1 cellular context compared by ENCODE assay signal in the genomic region with DNA sequence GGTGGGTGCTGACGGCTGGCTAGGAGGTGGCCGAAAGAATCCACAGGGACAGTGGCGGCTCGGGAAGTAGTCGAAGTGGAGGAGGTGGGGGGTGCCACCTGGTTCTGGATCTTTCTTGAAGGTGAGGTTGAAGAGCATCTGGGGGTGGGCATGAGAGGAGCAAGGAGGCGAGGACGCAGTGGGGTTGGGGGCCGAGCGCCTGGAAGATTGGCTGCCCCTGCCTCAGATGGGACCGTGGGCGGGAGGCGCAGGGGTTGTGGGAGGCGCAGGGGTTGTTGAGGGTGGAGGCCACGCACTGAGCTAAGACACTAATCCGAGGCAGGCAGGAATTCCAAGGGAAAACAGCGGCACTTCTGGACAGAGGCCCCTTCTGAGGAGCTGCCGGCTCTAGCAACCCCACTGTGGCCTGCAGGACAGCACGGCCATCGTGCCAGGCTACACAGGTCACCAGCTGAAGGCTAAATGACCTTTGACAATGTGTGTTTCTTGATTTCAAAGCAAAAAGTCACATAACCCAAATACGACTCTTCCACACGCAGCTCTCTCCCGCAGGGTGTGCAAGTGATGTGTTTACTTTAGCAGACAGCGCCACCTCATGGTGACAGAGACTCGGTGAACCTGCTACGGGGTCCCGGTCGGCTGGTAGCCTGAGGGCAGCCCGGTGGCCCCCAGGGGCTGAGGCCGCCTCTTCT.
TF ChIP-seq lines count a peak whose summit lies in the region.

No MANE protein-coding gene starts in this region.

TF ChIP-seq in K562, 482 proteins besides CTCF, POLR2A, EP300 and RAD21 (continued from another document and continues in another):
- TF ChIP-seq, protein P1, sequence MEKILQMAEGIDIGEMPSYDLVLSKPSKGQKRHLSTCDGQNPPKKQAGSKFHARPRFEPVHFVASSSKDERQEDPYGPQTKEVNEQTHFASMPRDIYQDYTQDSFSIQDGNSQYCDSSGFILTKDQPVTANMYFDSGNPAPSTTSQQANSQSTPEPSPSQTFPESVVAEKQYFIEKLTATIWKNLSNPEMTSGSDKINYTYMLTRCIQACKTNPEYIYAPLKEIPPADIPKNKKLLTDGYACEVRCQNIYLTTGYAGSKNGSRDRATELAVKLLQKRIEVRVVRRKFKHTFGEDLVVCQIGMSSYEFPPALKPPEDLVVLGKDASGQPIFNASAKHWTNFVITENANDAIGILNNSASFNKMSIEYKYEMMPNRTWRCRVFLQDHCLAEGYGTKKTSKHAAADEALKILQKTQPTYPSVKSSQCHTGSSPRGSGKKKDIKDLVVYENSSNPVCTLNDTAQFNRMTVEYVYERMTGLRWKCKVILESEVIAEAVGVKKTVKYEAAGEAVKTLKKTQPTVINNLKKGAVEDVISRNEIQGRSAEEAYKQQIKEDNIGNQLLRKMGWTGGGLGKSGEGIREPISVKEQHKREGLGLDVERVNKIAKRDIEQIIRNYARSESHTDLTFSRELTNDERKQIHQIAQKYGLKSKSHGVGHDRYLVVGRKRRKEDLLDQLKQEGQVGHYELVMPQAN (IDR thresholded peaks at IDR 0.05; ENCODE audit: borderline replicate concordance) = no peak
- TF ChIP-seq HNRNPK (IDR thresholded peaks at IDR 0.05; ENCODE audit: low read depth, low read length, poor library complexity, severe bottlenecking) = no peak
- TF ChIP-seq KHSRP (IDR thresholded peaks at IDR 0.05) = no peak
- TF ChIP-seq, protein P2, sequence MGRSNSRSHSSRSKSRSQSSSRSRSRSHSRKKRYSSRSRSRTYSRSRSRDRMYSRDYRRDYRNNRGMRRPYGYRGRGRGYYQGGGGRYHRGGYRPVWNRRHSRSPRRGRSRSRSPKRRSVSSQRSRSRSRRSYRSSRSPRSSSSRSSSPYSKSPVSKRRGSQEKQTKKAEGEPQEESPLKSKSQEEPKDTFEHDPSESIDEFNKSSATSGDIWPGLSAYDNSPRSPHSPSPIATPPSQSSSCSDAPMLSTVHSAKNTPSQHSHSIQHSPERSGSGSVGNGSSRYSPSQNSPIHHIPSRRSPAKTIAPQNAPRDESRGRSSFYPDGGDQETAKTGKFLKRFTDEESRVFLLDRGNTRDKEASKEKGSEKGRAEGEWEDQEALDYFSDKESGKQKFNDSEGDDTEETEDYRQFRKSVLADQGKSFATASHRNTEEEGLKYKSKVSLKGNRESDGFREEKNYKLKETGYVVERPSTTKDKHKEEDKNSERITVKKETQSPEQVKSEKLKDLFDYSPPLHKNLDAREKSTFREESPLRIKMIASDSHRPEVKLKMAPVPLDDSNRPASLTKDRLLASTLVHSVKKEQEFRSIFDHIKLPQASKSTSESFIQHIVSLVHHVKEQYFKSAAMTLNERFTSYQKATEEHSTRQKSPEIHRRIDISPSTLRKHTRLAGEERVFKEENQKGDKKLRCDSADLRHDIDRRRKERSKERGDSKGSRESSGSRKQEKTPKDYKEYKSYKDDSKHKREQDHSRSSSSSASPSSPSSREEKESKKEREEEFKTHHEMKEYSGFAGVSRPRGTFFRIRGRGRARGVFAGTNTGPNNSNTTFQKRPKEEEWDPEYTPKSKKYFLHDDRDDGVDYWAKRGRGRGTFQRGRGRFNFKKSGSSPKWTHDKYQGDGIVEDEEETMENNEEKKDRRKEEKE (IDR thresholded peaks at IDR 0.05; ENCODE audit: borderline replicate concordance in 1 of 2, control insufficient read depth in 1 of 2, low read depth in 2 of 2, low read length in 1 of 2) = no peak
- TF ChIP-seq KDM4B (IDR thresholded peaks at IDR 0.05; ENCODE audit: borderline replicate concordance in 2 of 2, low read depth in 1 of 2) = 0 out of 4 replicates have a peak, but pooled peaks of 1 of the 2 experiments have one; percentile 33
- peak; percentile 78; the same call in 1 of the 2 replicates for TF ChIP-seq ZBTB7A (IDR thresholded peaks at IDR 0.05; ENCODE audit: borderline replicate concordance, control insufficient read depth, low read depth, low read length)
- TF ChIP-seq HDAC3 (IDR thresholded peaks at IDR 0.05; ENCODE audit: borderline replicate concordance, partially characterized antibody) = no peak
- TF ChIP-seq ZKSCAN1 (IDR thresholded peaks at IDR 0.05; ENCODE audit: low read depth, low read length) = no peak
- TF ChIP-seq, protein P3, sequence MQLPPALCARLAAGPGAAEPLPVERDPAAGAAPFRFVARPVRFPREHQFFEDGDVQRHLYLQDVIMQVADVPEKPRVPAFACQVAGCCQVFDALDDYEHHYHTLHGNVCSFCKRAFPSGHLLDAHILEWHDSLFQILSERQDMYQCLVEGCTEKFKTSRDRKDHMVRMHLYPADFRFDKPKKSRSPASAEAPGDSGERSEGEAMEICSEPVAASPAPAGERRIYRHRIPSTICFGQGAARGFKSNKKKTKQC (CRISPR knock-in tag; IDR thresholded peaks at IDR 0.05) = no peak
- TF ChIP-seq, protein P4, sequence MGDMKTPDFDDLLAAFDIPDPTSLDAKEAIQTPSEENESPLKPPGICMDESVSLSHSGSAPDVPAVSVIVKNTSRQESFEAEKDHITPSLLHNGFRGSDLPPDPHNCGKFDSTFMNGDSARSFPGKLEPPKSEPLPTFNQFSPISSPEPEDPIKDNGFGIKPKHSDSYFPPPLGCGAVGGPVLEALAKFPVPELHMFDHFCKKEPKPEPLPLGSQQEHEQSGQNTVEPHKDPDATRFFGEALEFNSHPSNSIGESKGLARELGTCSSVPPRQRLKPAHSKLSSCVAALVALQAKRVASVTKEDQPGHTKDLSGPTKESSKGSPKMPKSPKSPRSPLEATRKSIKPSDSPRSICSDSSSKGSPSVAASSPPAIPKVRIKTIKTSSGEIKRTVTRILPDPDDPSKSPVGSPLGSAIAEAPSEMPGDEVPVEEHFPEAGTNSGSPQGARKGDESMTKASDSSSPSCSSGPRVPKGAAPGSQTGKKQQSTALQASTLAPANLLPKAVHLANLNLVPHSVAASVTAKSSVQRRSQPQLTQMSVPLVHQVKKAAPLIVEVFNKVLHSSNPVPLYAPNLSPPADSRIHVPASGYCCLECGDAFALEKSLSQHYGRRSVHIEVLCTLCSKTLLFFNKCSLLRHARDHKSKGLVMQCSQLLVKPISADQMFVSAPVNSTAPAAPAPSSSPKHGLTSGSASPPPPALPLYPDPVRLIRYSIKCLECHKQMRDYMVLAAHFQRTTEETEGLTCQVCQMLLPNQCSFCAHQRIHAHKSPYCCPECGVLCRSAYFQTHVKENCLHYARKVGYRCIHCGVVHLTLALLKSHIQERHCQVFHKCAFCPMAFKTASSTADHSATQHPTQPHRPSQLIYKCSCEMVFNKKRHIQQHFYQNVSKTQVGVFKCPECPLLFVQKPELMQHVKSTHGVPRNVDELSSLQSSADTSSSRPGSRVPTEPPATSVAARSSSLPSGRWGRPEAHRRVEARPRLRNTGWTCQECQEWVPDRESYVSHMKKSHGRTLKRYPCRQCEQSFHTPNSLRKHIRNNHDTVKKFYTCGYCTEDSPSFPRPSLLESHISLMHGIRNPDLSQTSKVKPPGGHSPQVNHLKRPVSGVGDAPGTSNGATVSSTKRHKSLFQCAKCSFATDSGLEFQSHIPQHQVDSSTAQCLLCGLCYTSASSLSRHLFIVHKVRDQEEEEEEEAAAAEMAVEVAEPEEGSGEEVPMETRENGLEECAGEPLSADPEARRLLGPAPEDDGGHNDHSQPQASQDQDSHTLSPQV (IDR thresholded peaks at IDR 0.05) = no peak
- TF ChIP-seq JUND (IDR thresholded peaks at IDR 0.05; ENCODE audit: borderline replicate concordance, low read depth, low read length) = 0 out of 2 replicates have a peak, but pooled peaks have one; percentile 49
- no peak for TF ChIP-seq JUND (tag; IDR thresholded peaks at IDR 0.05; ENCODE audit: borderline replicate concordance, low read depth, low read length)
- TF ChIP-seq, protein P5, sequence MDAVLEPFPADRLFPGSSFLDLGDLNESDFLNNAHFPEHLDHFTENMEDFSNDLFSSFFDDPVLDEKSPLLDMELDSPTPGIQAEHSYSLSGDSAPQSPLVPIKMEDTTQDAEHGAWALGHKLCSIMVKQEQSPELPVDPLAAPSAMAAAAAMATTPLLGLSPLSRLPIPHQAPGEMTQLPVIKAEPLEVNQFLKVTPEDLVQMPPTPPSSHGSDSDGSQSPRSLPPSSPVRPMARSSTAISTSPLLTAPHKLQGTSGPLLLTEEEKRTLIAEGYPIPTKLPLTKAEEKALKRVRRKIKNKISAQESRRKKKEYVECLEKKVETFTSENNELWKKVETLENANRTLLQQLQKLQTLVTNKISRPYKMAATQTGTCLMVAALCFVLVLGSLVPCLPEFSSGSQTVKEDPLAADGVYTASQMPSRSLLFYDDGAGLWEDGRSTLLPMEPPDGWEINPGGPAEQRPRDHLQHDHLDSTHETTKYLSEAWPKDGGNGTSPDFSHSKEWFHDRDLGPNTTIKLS (IDR thresholded peaks at IDR 0.05; ENCODE audit: borderline replicate concordance, low read depth) = no peak
- no peak for TF ChIP-seq TEAD1 (CRISPR knock-in tag; IDR thresholded peaks at IDR 0.05)
- TF ChIP-seq ZNF551 (CRISPR knock-in tag; IDR thresholded peaks at IDR 0.05) = no peak
- peak; percentile 19 for TF ChIP-seq TBP (optimal IDR thresholded peaks at IDR 0.05; ENCODE audit: low read depth, low read length)
- TF ChIP-seq ZNF354B (CRISPR knock-in tag; IDR thresholded peaks at IDR 0.05) = no peak
- TF ChIP-seq FOXJ3 (CRISPR knock-in tag; IDR thresholded peaks at IDR 0.05) = no peak
- no peak for TF ChIP-seq ZNF232 (CRISPR knock-in tag; IDR thresholded peaks at IDR 0.05)
- peak in 1 of 2 experiments; percentile 30; a peak in 1 of 4 replicates for TF ChIP-seq RCOR1 (IDR thresholded peaks at IDR 0.05; ENCODE audit: borderline replicate concordance in 1 of 2, low read depth in 2 of 2, low read length in 2 of 2)
- TF ChIP-seq ARID2 (IDR thresholded peaks at IDR 0.05) = 0 out of 2 replicates have a peak, but pooled peaks have one; percentile 32
- TF ChIP-seq, protein P6, sequence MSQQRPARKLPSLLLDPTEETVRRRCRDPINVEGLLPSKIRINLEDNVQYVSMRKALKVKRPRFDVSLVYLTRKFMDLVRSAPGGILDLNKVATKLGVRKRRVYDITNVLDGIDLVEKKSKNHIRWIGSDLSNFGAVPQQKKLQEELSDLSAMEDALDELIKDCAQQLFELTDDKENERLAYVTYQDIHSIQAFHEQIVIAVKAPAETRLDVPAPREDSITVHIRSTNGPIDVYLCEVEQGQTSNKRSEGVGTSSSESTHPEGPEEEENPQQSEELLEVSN (IDR thresholded peaks at IDR 0.05; ENCODE audit: borderline replicate concordance in 1 of 2, extremely low read depth in 1 of 2, insufficient read depth in 1 of 2, insufficient read length in 1 of 2, low read depth in 1 of 2, low read length in 1 of 2, poor library complexity in 1 of 2, severe bottlenecking in 1 of 2) = no peak
- TF ChIP-seq, protein P7, sequence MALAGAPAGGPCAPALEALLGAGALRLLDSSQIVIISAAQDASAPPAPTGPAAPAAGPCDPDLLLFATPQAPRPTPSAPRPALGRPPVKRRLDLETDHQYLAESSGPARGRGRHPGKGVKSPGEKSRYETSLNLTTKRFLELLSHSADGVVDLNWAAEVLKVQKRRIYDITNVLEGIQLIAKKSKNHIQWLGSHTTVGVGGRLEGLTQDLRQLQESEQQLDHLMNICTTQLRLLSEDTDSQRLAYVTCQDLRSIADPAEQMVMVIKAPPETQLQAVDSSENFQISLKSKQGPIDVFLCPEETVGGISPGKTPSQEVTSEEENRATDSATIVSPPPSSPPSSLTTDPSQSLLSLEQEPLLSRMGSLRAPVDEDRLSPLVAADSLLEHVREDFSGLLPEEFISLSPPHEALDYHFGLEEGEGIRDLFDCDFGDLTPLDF (CRISPR knock-in tag; IDR thresholded peaks at IDR 0.05) = no peak
- TF ChIP-seq, protein P8, sequence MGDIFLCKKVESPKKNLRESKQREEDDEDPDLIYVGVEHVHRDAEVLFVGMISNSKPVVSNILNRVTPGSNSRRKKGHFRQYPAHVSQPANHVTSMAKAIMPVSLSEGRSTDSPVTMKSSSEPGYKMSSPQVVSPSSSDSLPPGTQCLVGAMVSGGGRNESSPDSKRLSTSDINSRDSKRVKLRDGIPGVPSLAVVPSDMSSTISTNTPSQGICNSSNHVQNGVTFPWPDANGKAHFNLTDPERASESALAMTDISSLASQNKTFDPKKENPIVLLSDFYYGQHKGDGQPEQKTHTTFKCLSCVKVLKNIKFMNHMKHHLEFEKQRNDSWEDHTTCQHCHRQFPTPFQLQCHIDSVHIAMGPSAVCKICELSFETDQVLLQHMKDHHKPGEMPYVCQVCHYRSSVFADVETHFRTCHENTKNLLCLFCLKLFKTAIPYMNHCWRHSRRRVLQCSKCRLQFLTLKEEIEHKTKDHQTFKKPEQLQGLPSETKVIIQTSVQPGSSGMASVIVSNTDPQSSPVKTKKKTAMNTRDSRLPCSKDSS (IDR thresholded peaks at IDR 0.05; ENCODE audit: low read depth, partially characterized antibody) = no peak
- TF ChIP-seq ZBED1 (IDR thresholded peaks at IDR 0.05) = no peak
- TF ChIP-seq KDM1A (IDR thresholded peaks at IDR 0.05) = no peak
- TF ChIP-seq SREBF2 (CRISPR knock-in tag; IDR thresholded peaks at IDR 0.05) = no peak
- TF ChIP-seq IFI16 (CRISPR knock-in tag; IDR thresholded peaks at IDR 0.05) = no peak
- TF ChIP-seq RBM22 (IDR thresholded peaks at IDR 0.05; ENCODE audit: low read depth, low read length, poor library complexity, severe bottlenecking) = no peak
- TF ChIP-seq ARID1B (IDR thresholded peaks at IDR 0.05) = no peak
- no peak for TF ChIP-seq JUNB (CRISPR knock-in tag; conservative IDR thresholded peaks at IDR 0.05)
- TF ChIP-seq ATF7 (IDR thresholded peaks at IDR 0.05) = no peak
- peak; percentile 55; the same call in 1 of the 2 replicates for TF ChIP-seq MYC (IDR thresholded peaks at IDR 0.05; ENCODE audit: low read depth, low read length)
- TF ChIP-seq MYC (CRISPR knock-in tag; IDR thresholded peaks at IDR 0.05; ENCODE audit: borderline replicate concordance, low read depth) = no peak
- TF ChIP-seq GATA2 (CRISPR knock-in tag; IDR thresholded peaks at IDR 0.05) = no peak
- no peak for TF ChIP-seq ZNF780A (CRISPR knock-in tag; IDR thresholded peaks at IDR 0.05)
- peak in 1 of 2 experiments; percentile 52; a peak in 2 of 4 replicates for TF ChIP-seq NRF1 (conservative IDR thresholded peaks at IDR 0.05 in 1 of 2, IDR thresholded peaks at IDR 0.05 in 1 of 2)
- TF ChIP-seq TCF7 (IDR thresholded peaks at IDR 0.05; ENCODE audit: borderline replicate concordance) = no peak
- no peak for TF ChIP-seq ETV6 (IDR thresholded peaks at IDR 0.05; ENCODE audit: borderline replicate concordance in 1 of 2, low read depth in 2 of 2, low read length in 1 of 2)
- no peak for TF ChIP-seq ETV6 (CRISPR knock-in tag; IDR thresholded peaks at IDR 0.05; ENCODE audit: borderline replicate concordance)
- TF ChIP-seq, protein P9, sequence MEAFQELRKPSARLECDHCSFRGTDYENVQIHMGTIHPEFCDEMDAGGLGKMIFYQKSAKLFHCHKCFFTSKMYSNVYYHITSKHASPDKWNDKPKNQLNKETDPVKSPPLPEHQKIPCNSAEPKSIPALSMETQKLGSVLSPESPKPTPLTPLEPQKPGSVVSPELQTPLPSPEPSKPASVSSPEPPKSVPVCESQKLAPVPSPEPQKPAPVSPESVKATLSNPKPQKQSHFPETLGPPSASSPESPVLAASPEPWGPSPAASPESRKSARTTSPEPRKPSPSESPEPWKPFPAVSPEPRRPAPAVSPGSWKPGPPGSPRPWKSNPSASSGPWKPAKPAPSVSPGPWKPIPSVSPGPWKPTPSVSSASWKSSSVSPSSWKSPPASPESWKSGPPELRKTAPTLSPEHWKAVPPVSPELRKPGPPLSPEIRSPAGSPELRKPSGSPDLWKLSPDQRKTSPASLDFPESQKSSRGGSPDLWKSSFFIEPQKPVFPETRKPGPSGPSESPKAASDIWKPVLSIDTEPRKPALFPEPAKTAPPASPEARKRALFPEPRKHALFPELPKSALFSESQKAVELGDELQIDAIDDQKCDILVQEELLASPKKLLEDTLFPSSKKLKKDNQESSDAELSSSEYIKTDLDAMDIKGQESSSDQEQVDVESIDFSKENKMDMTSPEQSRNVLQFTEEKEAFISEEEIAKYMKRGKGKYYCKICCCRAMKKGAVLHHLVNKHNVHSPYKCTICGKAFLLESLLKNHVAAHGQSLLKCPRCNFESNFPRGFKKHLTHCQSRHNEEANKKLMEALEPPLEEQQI (IDR thresholded peaks at IDR 0.05) = no peak
- no peak for TF ChIP-seq CEBPG (CRISPR knock-in tag; IDR thresholded peaks at IDR 0.05)
- no peak for TF ChIP-seq CEBPG (tag; conservative IDR thresholded peaks at IDR 0.05 in 1 of 2, IDR thresholded peaks at IDR 0.05 in 1 of 2)
- TF ChIP-seq ZNF764 (CRISPR knock-in tag; IDR thresholded peaks at IDR 0.05; ENCODE audit: low read depth) = no peak
